ENCODE assay signal across 9 cellular contexts in genomic region chr5:115379622-115380344, GRCh38.
DNase-seq lines count a peak whose midpoint lies in the region; ATAC-seq and TF ChIP-seq lines count a peak whose summit lies in the region.
"Had no signal": no experiment of that assay in that cellular context is flagged by ENCODE, and none has a peak within 500 bp of the region (broad histone marks: within the 10 kb centered on the region; RNA-seq: fewer than 3 reads in every experiment).

No MANE protein-coding gene starts in this region.

- no peaks in the 10 kb centered on the region for H3K4me1 ChIP-seq in OCI-LY7 (ENCODE audit: insufficient read depth, low read length, poor library complexity, severe bottlenecking)
- H3K4me1 ChIP-seq in HAP-1: no peaks in the 10 kb centered on the region; the same call in 1 of the 2 replicates

- no peaks in the 10 kb centered on the region for H3K36me3 ChIP-seq in OCI-LY7 (ENCODE audit: insufficient read depth, low read length)
- no peaks in the 10 kb centered on the region for H3K36me3 ChIP-seq in HAP-1 (replicated peaks)

- no peak overlapping the region for H3K4me2 ChIP-seq in OCI-LY7 (ENCODE audit: low read length)

- no peak overlapping the region for H3K27ac Mint-ChIP-seq in central memory CD8-positive, alpha-beta T cell (ENCODE audit: low read depth)
- H3K27ac Mint-ChIP-seq: naive B cell had no signal

- H3K9me3 ChIP-seq in OCI-LY7 (ENCODE audit: low read length) (no peaks in the 10 kb centered on the region), HAP-1 (no peaks in the 10 kb centered on the region)

- in situ Hi-C loops in HAP-1 (cut with MboI; ENCODE audit: low sequenced_read_pairs): no loop called here

- ATAC-seq in central memory CD8-positive, alpha-beta T cell (replicated peaks; ENCODE audit: extremely low read depth, poor library complexity, severe bottlenecking): peak; percentile 41

- POLR2A ChIA-PET in OCI-LY7 (lab: Charles Lee): interaction anchor here (0.7 kb wide), 1 partner anchor 545 kb away, joined by 3 read pairs; no protein-coding TSS in a partner anchor

- CTCF ChIA-PET in OCI-LY7 (lab: Charles Lee; ENCODE audit: unreplicated experiment): no interaction called here

- intact Hi-C loops in OCI-LY7 (cut with micrococcal nuclease; ENCODE audit: unreplicated experiment): loop anchor here (10.0 kb wide), 1 partner anchor 205 kb away; no protein-coding TSS in a partner anchor

- TF ChIP-seq CTCF in GM20000 (IDR thresholded peaks at IDR 0.05; ENCODE audit: extremely low read depth, missing control alignments) (no peak), OCI-LY7 (conservative IDR thresholded peaks at IDR 0.05; ENCODE audit: low read length) (no peak)

- no peaks in the 10 kb centered on the region for H3K36me3 Mint-ChIP-seq in central memory CD8-positive, alpha-beta T cell (ENCODE audit: insufficient read depth)
- H3K36me3 Mint-ChIP-seq: naive B cell had no signal

- no TSS peak for BruUV-seq in OCI-LY7 (replicated peaks; lab: Mats Ljungman, UMichigan)

- no peaks in the 10 kb centered on the region for H4K20me1 ChIP-seq in OCI-LY7 (ENCODE audit: insufficient read depth, low read length)

- no peaks in the 10 kb centered on the region for H3K9me3 Mint-ChIP-seq in central memory CD8-positive, alpha-beta T cell
- H3K9me3 Mint-ChIP-seq: naive B cell had no signal

- H3K4me3 Mint-ChIP-seq in central memory CD8-positive, alpha-beta T cell: no peak overlapping the region
- H3K4me3 Mint-ChIP-seq: naive B cell had no signal

- H3K27ac ChIP-seq in OCI-LY7 (ENCODE audit: low read depth, low read length, poor library complexity, severe bottlenecking): no peak overlapping the region

- no peak overlapping the region for H2AFZ ChIP-seq in OCI-LY7 (ENCODE audit: low read length)

- no peaks in the 10 kb centered on the region for H3K79me2 ChIP-seq in OCI-LY7 (ENCODE audit: insufficient read depth, low read depth, low read length)

- H3K27me3 Mint-ChIP-seq in central memory CD8-positive, alpha-beta T cell: no peaks in the 10 kb centered on the region

- H3K4me3 ChIP-seq in OCI-LY7 (ENCODE audit: low read depth, low read length, poor library complexity, severe bottlenecking) (no peak overlapping the region), HAP-1 (no peak overlapping the region)

- peaks cover 11% of the 10 kb centered on the region for H3K4me1 Mint-ChIP-seq in central memory CD8-positive, alpha-beta T cell
- H3K4me1 Mint-ChIP-seq: naive B cell had no signal

- DNase-seq in ELR (ENCODE audit: low read depth): peak; percentile 79
- peak; percentile 40 for DNase-seq in GM20000 (ENCODE audit: low spot score)
- peak; percentile 21 for DNase-seq in HK-2 (ENCODE audit: unreplicated experiment)
- no peak for DNase-seq in central memory CD8-positive, alpha-beta T cell (ENCODE audit: low spot score in 2 of 2)
- DNase-seq in OCI-LY7 (ENCODE audit: low spot score): no peak
- no peak for DNase-seq in KG1 (lab: John Stamatoyannopoulos, UW)
- DNase-seq in HAP-1 (ENCODE audit: low spot score in 2 of 2): no peak
- DNase-seq in activated gamma-delta T cell (lab: John Stamatoyannopoulos, UW): no peak
- DNase-seq: naive B cell had no signal

- H3K27me3 ChIP-seq in HAP-1 (ENCODE audit: low read depth): no peaks in the 10 kb centered on the region

- no peaks in the 10 kb centered on the region for H3K9me2 ChIP-seq in OCI-LY7 (ENCODE audit: insufficient read depth, low read length)

Comparison
In these comparisons a context has a peak if more than half of its experiments do, and no peak if none do; other contexts are left out.
1. DNase-seq: peak in ELR (single experiment), GM20000 (single experiment) and HK-2 (single experiment); none in central memory CD8-positive, alpha-beta T cell (0 of 2), OCI-LY7 (single experiment), KG1 (single experiment), HAP-1 (0 of 2) and activated gamma-delta T cell (single experiment).